ENCODE assay signal across 14 cellular contexts in the genomic region with DNA sequence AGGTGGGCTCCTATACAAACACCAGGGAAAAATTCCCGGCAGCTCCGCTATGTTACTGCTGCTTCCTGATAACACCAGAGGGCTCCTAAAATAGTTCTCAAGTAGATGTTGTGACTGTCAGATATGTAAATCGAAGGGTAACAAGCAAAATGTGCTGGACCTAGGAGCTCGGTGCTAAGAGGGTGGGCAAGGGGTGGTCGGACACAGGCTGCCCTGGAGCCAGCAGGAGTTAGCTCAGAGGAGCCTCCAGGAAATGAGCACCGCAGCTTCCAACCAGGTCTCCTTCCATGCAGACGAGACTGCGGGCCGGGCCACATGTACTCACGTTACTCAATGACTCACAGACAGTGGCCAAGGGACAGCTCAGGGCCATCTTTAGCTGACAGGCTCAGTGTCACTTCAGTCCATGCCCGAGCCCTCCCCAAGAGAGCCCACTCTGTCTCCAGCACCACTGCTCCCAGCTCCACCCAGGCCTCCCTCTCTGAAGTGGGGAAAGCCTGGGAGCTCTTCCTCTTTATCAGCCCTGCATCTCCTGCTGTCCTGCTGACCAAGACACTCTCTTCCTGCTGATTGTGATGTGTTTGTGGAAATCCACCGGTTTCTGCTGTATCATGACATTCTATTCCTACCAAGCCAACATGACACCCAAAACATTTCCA. TPM values are rescaled to one million over a fixed set of nuclear protein-coding genes. Genes with fewer than 3 reads are reported as not detected.
DNase-seq lines count a peak whose midpoint lies in the region; ATAC-seq, FAIRE-seq and TF ChIP-seq lines count a peak whose summit lies in the region.
"Had no signal": no experiment of that assay in that cellular context is flagged by ENCODE, and none has a peak within 500 bp of the region (broad histone marks: within the 10 kb centered on the region; RNA-seq: fewer than 3 reads in every experiment).

No MANE protein-coding gene starts in this region.

- in situ Hi-C loops in K562 (cut with MboI), result no loop called here
- in situ Hi-C loops in HAP-1 (cut with MboI; ENCODE audit: low sequenced_read_pairs), result no loop called here

- peak; percentile 48; the same call in 1 of the 2 replicates for TF ChIP-seq EP300 in K562 (IDR thresholded peaks at IDR 0.05; ENCODE audit: low read length)

- H3K36me3 ChIP-seq in K562 (ENCODE audit: control insufficient read depth, insufficient read depth, low read length) (no peaks in the 10 kb centered on the region), cardiac muscle cell (no peaks in the 10 kb centered on the region), left lung (no peaks in the 10 kb centered on the region), skeletal muscle tissue (ENCODE audit: control insufficient read depth in 3 of 3, insufficient read depth in 3 of 3, low read length in 3 of 3) (no peaks in the 10 kb centered on the region), HAP-1 (replicated peaks) (no peaks in the 10 kb centered on the region)
- H3K36me3 ChIP-seq: MG63 had no signal

- intact Hi-C loops in K562 (cut with micrococcal nuclease) (no loop called here), left lung (cut with DNase I) (no loop called here)

- no peaks in the 10 kb centered on the region for H3K9me3 ChIP-seq in K562 (replicated peaks; ENCODE audit: control insufficient read depth, insufficient read depth, low read depth, low read length)
- no peaks in the 10 kb centered on the region for H3K9me3 ChIP-seq in cardiac muscle cell (ENCODE audit: low read depth)
- peaks cover 0 to 2% of the 10 kb centered on the region in 2 donors for H3K9me3 ChIP-seq in left lung
- H3K9me3 ChIP-seq in skeletal muscle tissue (ENCODE audit: control insufficient read depth in 3 of 3, low read length in 3 of 3), result no peaks in the 10 kb centered on the region
- no peaks in the 10 kb centered on the region for H3K9me3 ChIP-seq in HAP-1
- H3K9me3 ChIP-seq: MG63 had no signal

- H3K27me3 ChIP-seq in K562 (ENCODE audit: control insufficient read depth in 2 of 2, insufficient read depth in 2 of 2, low read length in 2 of 2), result no peaks in the 10 kb centered on the region
- no peaks in the 10 kb centered on the region for H3K27me3 ChIP-seq in cardiac muscle cell
- H3K27me3 ChIP-seq in left lung, result no peaks in the 10 kb centered on the region
- no peaks in the 10 kb centered on the region for H3K27me3 ChIP-seq in skeletal muscle tissue (ENCODE audit: control insufficient read depth in 3 of 3, insufficient read depth in 3 of 3, low read length in 3 of 3)
- H3K27me3 ChIP-seq in HAP-1 (ENCODE audit: low read depth), result no peaks in the 10 kb centered on the region
- H3K27me3 ChIP-seq: MG63 had no signal

- WGBS in K562 (ENCODE audit: insufficient coverage, low coverage, missing lambda C conversion rate), result 3% methylated on average over 12 of the region's 12 CpGs

- no peak for TF ChIP-seq POLR2A in K562 (conservative IDR thresholded peaks at IDR 0.05)

- peak overlapping the region; percentile 97 for H2AFZ ChIP-seq in K562 (ENCODE audit: low read depth, low read length)

- FAIRE-seq in K562 (lab: Jason Lieb, UNC), result peak; percentile 90

- DNase-seq in K562 (ENCODE audit: extremely low read depth in 1 of 4, low spot score in 3 of 4), result peak; percentile 44 to 86 (median 62)
- peak in 1 of 2 donors; percentile 76 for DNase-seq in cardiac muscle cell (ENCODE audit: low read depth in 1 of 2, low spot score in 1 of 2)
- no peak for DNase-seq in left lung
- DNase-seq in cerebellar nuclear complex (lab: John Stamatoyannopoulos, UW), result no peak
- DNase-seq in HAP-1 (ENCODE audit: low spot score in 2 of 2), result no peak
- no peak for DNase-seq in COLO829 (ENCODE audit: low spot score)
- DNase-seq: DMS53, HCEC 1CT, Karpas-422, MG63, NCI-H1092, NCI-H524 had no signal

- POLR2A ChIA-PET in K562 (lab: Yijun Ruan, JAX), result interaction anchor here (0.6 to 1.0 kb wide), 4 partner anchors 10 to 75 kb away, joined by 3 read pairs; no protein-coding TSS in a partner anchor

- H3K79me2 ChIP-seq in K562 (ENCODE audit: control insufficient read depth, insufficient read depth, low read length), result no peaks in the 10 kb centered on the region

- no peak overlapping the region for H3K4me3 ChIP-seq in K562
- H3K4me3 ChIP-seq in cardiac muscle cell, result no peak overlapping the region
- no peak overlapping the region for H3K4me3 ChIP-seq in left lung
- H3K4me3 ChIP-seq in skeletal muscle tissue (ENCODE audit: low read length in 3 of 3), result peak overlapping the region in 1 of 3 donors; percentile 15
- no peak overlapping the region for H3K4me3 ChIP-seq in HAP-1
- H3K4me3 ChIP-seq: MG63 had no signal

- ATAC-seq in K562, result peak; percentile 93
- peak; percentile 49 for ATAC-seq in left lung

- peak overlapping the region; percentile 79 for H3K4me2 ChIP-seq in K562 (ENCODE audit: insufficient read depth, low read length)

- H4K20me1 ChIP-seq in K562 (replicated peaks; ENCODE audit: control insufficient read depth, insufficient read depth, low read length), result no peaks in the 10 kb centered on the region

- peak; percentile 14 to 26; a peak in 2 of 4 replicates for TF ChIP-seq RAD21 in K562 (CRISPR knock-in tag; conservative IDR thresholded peaks at IDR 0.05 in 1 of 2, IDR thresholded peaks at IDR 0.05 in 1 of 2)

- H3K4me1 ChIP-seq in K562 (replicated peaks in 1 of 2; ENCODE audit: control insufficient read depth in 2 of 2, insufficient read depth in 2 of 2, low read length in 2 of 2) (peaks cover 11 to 21% of the 10 kb centered on the region in 2 experiments), cardiac muscle cell (ENCODE audit: low read depth) (peaks cover 14% of the 10 kb centered on the region), left lung (no peaks in the 10 kb centered on the region), skeletal muscle tissue (ENCODE audit: control insufficient read depth in 3 of 3, insufficient read depth in 3 of 3, low read length in 3 of 3) (peaks cover 4 to 21% (median 13%) of the 10 kb centered on the region in 3 donors), HAP-1 (no peaks in the 10 kb centered on the region)

- no TSS peak for BruUV-seq in K562 (replicated peaks; lab: Mats Ljungman, UMichigan)

- TF ChIP-seq CTCF in K562 (IDR thresholded peaks at IDR 0.05 in 2 of 3, conservative IDR thresholded peaks at IDR 0.05 in 1 of 3; ENCODE audit: insufficient read depth in 2 of 3, low read depth in 1 of 3, low read length in 3 of 3), result no peak
- TF ChIP-seq CTCF in cardiac muscle cell (IDR thresholded peaks at IDR 0.05; ENCODE audit: low read depth, low read length), result no peak
- TF ChIP-seq CTCF in left lung (IDR thresholded peaks at IDR 0.05), result no peak

- CTCF ChIA-PET in K562 (lab: Yijun Ruan, JAX; ENCODE audit: low intra/inter-chr PET ratio), result no interaction called here

- H3K9ac ChIP-seq in K562 (ENCODE audit: insufficient read depth in 1 of 2, low read depth in 2 of 2, low read length in 2 of 2), result peak overlapping the region; percentile 55 to 91
- no peak overlapping the region for H3K9ac ChIP-seq in skeletal muscle tissue (ENCODE audit: low read depth in 1 of 3, low read length in 3 of 3)

- no peaks in the 10 kb centered on the region for H3K9me1 ChIP-seq in K562 (ENCODE audit: control insufficient read depth, insufficient read depth, low read length)

- H3K27ac ChIP-seq in K562 (ENCODE audit: extremely low read depth, low read depth, low read length) (peak overlapping the region; percentile 75), cardiac muscle cell (peak overlapping the region; percentile 14), left lung (no peak overlapping the region), skeletal muscle tissue (ENCODE audit: low read depth, low read length) (peak overlapping the region; percentile 26)
- H3K27ac ChIP-seq: C4-2B had no signal

TF ChIP-seq in K562, 482 proteins besides CTCF, POLR2A, EP300 and RAD21 (continues in another document):
- peak; percentile 88 for TF ChIP-seq MAX (CRISPR knock-in tag; IDR thresholded peaks at IDR 0.05)
- TF ChIP-seq PML (IDR thresholded peaks at IDR 0.05; ENCODE audit: low read length), result no peak
- TF ChIP-seq, protein P1, sequence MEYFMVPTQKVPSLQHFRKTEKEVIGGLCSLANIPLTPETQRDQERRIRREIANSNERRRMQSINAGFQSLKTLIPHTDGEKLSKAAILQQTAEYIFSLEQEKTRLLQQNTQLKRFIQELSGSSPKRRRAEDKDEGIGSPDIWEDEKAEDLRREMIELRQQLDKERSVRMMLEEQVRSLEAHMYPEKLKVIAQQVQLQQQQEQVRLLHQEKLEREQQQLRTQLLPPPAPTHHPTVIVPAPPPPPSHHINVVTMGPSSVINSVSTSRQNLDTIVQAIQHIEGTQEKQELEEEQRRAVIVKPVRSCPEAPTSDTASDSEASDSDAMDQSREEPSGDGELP (CRISPR knock-in tag; IDR thresholded peaks at IDR 0.05; ENCODE audit: borderline replicate concordance), result peak; percentile 36; the same call in 1 of the 2 replicates
- no peak for TF ChIP-seq SLC30A9 (CRISPR knock-in tag; IDR thresholded peaks at IDR 0.05)
- no peak for TF ChIP-seq YBX1 (IDR thresholded peaks at IDR 0.05)
- no peak for TF ChIP-seq FOXJ2 (tag; IDR thresholded peaks at IDR 0.05)
- no peak for TF ChIP-seq PHB (CRISPR knock-in tag; IDR thresholded peaks at IDR 0.05)
- peak; percentile 89; the same call in 1 of the 2 replicates for TF ChIP-seq DMBX1 (CRISPR knock-in tag; IDR thresholded peaks at IDR 0.05; ENCODE audit: borderline replicate concordance)

RNA-seq across cellular contexts. Expression of gene TMEM273, which starts 37.2 kb away (rescaled TPM):
- 81.2 and 118 TPM in 2 replicates for total RNA-seq in K562 (2011; cell fraction: chromatin; rRNA removed; ENCODE audit: low replicate concordance)
- 54.2 and 60.0 TPM in 2 replicates for total RNA-seq in K562 (2011; cell fraction: nucleolus; rRNA removed)
- total RNA-seq in K562 (2011; cell fraction: nucleoplasm; rRNA removed), result 86.6 and 86.7 TPM in 2 replicates
- total RNA-seq in K562 (2014; rRNA removed) (93.1 and 94.3 TPM in 2 replicates), K562 (2014; rRNA removed; fragmentation: Illumina TruSeq; extraction: Trizol) (72.3 and 78.7 TPM in 2 replicates), K562 (2015; rRNA removed; fragmentation: Illumina TruSeq; extraction: Trizol) (90.7 and 95.6 TPM in 2 replicates), K562 (2021) (63.1 and 64.3 TPM in 2 replicates), cardiac muscle cell (not detected in 2 replicates), left lung (10 to 100 TPM; 19.4 to 46.9 TPM), skeletal muscle tissue (6.8 TPM)
- polyA plus RNA-seq in K562 (2011; rRNA removed) (38.9 and 39.2 TPM in 2 replicates), K562 (2014; fragmentation: Illumina TruSeq; extraction: Trizol) (126 and 127 TPM in 2 replicates), K562 (2014; fragmentation: Nextera tagmentation; extraction: Ambion mirVana) (100 to 1,000 TPM in 1 of 2 experiments, 10 to 100 TPM in 1; 97.3 to 102 TPM), K562 (2014; rRNA removed) (131 and 145 TPM in 2 replicates), cardiac muscle cell (not detected in 2 replicates)
- 28.1 and 37.9 TPM in 2 replicates for polyA plus RNA-seq in K562 (2011; cell fraction: cytosol; rRNA removed)
- 97.0 and 101 TPM in 2 replicates for polyA plus RNA-seq in K562 (2011; cell fraction: nucleus; rRNA removed)
- 161 and 239 TPM in 2 replicates for polyA plus RNA-seq in K562 (2012)
- polyA minus RNA-seq in K562 (2011; rRNA and poly(A)+ RNA removed), result 30.9 and 33.2 TPM in 2 replicates
- 9.6 and 10.0 TPM in 2 replicates for polyA minus RNA-seq in K562 (2011; cell fraction: cytosol; rRNA and poly(A)+ RNA removed)
- 24.1 and 32.7 TPM in 2 replicates for polyA minus RNA-seq in K562 (2011; cell fraction: nucleus; rRNA and poly(A)+ RNA removed)

Comparison
In these comparisons a context has a peak if more than half of its experiments do, and no peak if none do; other contexts are left out.
1. DNase-seq: peak in K562 (4 of 4); none in left lung (0 of 2), cerebellar nuclear complex (0 of 2), HAP-1 (0 of 2) and COLO829 (single experiment).
2. H3K27ac ChIP-seq: peak in K562 (single experiment), cardiac muscle cell (single experiment) and skeletal muscle tissue (single experiment); none in left lung (0 of 2).
3. H3K9ac ChIP-seq: peak in K562 (2 of 2); none in skeletal muscle tissue (0 of 3).